Comparison of ENCODE assay signal across 1 cellular context in the genomic region with DNA sequence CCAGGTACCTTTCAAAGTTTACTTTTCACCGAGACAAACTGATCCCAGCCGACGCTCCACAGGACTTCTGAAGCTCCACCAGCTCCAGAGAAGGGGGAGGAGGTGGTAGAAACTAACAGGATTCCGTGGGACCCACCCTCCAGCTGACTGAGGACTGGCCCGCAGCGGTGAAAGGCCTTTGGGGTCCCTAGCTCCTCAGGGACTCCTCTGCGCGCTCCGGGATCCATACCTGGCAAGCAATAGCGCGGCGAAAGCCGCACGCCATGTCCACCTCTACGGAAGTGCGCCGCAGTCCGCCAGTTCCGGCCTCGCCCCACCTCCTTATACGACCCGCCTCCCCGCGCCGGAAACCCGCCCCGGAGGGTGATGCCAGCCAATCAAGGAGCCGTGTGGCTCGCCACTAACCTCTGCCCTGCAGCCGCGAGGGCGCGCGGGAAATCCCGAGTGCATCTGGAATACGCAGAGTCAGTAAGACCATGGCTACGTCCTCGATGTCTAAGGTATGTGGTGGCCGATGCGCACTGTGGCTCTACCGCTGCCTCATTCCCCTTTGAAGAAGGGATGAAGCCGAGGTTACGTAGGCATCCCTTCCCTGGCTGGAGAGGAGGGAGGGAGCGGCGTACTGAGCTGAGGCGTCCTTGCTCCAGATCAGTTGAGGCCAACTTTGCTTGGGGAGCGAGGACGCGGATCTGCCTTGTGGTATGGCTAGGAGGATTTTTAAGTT.
A peak's percentile ranks its signal among the peaks of the same experiment; 100 is the strongest.
TF ChIP-seq lines count a peak whose summit lies in the region.

A gene (plus strand): TSS at position 443 of the 724 bp plus-strand sequence. CDS start 34 bp downstream, at position 477.
A gene with protein sequence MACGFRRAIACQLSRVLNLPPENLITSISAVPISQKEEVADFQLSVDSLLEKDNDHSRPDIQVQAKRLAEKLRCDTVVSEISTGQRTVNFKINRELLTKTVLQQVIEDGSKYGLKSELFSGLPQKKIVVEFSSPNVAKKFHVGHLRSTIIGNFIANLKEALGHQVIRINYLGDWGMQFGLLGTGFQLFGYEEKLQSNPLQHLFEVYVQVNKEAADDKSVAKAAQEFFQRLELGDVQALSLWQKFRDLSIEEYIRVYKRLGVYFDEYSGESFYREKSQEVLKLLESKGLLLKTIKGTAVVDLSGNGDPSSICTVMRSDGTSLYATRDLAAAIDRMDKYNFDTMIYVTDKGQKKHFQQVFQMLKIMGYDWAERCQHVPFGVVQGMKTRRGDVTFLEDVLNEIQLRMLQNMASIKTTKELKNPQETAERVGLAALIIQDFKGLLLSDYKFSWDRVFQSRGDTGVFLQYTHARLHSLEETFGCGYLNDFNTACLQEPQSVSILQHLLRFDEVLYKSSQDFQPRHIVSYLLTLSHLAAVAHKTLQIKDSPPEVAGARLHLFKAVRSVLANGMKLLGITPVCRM (minus strand): TSS at position 295 of the 724 bp plus-strand sequence. CDS start 30 bp downstream, at position 265.

TF ChIP-seq in neural cell, 6 proteins besides CTCF, POLR2A, EP300 and RAD21:
- TF ChIP-seq, protein P1, sequence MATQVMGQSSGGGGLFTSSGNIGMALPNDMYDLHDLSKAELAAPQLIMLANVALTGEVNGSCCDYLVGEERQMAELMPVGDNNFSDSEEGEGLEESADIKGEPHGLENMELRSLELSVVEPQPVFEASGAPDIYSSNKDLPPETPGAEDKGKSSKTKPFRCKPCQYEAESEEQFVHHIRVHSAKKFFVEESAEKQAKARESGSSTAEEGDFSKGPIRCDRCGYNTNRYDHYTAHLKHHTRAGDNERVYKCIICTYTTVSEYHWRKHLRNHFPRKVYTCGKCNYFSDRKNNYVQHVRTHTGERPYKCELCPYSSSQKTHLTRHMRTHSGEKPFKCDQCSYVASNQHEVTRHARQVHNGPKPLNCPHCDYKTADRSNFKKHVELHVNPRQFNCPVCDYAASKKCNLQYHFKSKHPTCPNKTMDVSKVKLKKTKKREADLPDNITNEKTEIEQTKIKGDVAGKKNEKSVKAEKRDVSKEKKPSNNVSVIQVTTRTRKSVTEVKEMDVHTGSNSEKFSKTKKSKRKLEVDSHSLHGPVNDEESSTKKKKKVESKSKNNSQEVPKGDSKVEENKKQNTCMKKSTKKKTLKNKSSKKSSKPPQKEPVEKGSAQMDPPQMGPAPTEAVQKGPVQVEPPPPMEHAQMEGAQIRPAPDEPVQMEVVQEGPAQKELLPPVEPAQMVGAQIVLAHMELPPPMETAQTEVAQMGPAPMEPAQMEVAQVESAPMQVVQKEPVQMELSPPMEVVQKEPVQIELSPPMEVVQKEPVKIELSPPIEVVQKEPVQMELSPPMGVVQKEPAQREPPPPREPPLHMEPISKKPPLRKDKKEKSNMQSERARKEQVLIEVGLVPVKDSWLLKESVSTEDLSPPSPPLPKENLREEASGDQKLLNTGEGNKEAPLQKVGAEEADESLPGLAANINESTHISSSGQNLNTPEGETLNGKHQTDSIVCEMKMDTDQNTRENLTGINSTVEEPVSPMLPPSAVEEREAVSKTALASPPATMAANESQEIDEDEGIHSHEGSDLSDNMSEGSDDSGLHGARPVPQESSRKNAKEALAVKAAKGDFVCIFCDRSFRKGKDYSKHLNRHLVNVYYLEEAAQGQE (IDR thresholded peaks at IDR 0.05; ENCODE audit: borderline replicate concordance) = no peak
- TF ChIP-seq TAF1 (IDR thresholded peaks at IDR 0.05; ENCODE audit: low read depth) (peak; percentile 17), EZH2 (IDR thresholded peaks at IDR 0.05; ENCODE audit: borderline replicate concordance, insufficient read depth, low read length, poor library complexity, severe bottlenecking) (no peak), POLR2AphosphoS5 (IDR thresholded peaks at IDR 0.05) (peak; percentile 83), MXI1 (conservative IDR thresholded peaks at IDR 0.05; ENCODE audit: poor library complexity, severe bottlenecking) (peak; percentile 97), SMC3 (conservative IDR thresholded peaks at IDR 0.05; ENCODE audit: poor library complexity) (peak; percentile 61)
